Comparison of ENCODE assay signal across 21 cellular contexts in the genomic region with DNA sequence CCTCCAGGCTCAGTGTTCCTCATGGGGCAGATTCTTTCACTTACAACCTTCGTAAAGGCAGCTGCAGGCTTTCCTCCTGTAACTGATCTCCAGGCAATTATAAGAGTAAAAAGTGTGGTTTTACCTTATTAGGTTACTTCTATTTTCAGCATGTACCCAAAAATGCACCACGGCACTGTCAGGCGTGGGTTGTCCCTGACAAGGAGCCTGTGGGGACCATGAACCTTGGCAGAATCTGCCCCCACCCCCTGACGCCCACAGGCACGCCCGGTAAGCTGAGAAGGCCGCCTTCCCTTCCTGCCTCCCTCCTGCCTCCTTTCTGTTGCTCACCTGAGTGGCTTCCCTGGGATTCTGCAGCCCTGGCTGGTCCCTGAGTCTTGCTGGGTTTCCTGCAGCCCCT.
"Had no signal": no experiment of that assay in that cellular context is flagged by ENCODE, and none has a peak within 500 bp of the region (broad histone marks: within the 10 kb centered on the region; RNA-seq: fewer than 3 reads in every experiment).

No MANE protein-coding gene starts in this region.

- H3K27me3 ChIP-seq: neutrophil had no signal

- H3K27ac ChIP-seq: epithelial cell of prostate, esophagus muscularis mucosa, gastrocnemius medialis, left ventricle myocardium inferior, neutrophil, stomach, thoracic aorta, transverse colon had no signal

- H3K36me3 ChIP-seq: esophagus muscularis mucosa, gastrocnemius medialis, left ventricle myocardium inferior, neutrophil, stomach, thoracic aorta, transverse colon had no signal

- H3K4me1 ChIP-seq: esophagus muscularis mucosa, gastrocnemius medialis, left ventricle myocardium inferior, stomach, transverse colon had no signal

- DNase-seq: cortex of kidney; effector memory CD4-positive, alpha-beta T cell; gastrocnemius medialis; islet precursor cell; left ventricle myocardium inferior; mesenchymal stem cell; naive thymus-derived CD4-positive, alpha-beta T cell; nephron progenitor cell; posterior cingulate gyrus; right cardiac atrium; small intestine; stimulated activated CD4-positive, alpha-beta T cell treated with anti-CD3 and anti-CD28 coated beads, Interleukin-12 subunit alpha, Interleukin-12 subunit beta, amount 100 ng/mL, for 4 hours; stimulated activated naive CD4-positive, alpha-beta T cell; stomach; transverse colon had no signal

- ATAC-seq: gastrocnemius medialis; naive thymus-derived CD4-positive, alpha-beta T cell; right cardiac atrium had no signal

- H3K36me3 Mint-ChIP-seq: naive thymus-derived CD4-positive, alpha-beta T cell had no signal

- H3K4me3 ChIP-seq: esophagus muscularis mucosa, gastrocnemius medialis, left ventricle myocardium inferior, lung, stomach, thoracic aorta, transverse colon had no signal

- H3K9me3 ChIP-seq: esophagus muscularis mucosa, gastrocnemius medialis, left ventricle myocardium inferior, neutrophil, stomach, thoracic aorta had no signal

- H3K4me1 Mint-ChIP-seq: naive thymus-derived CD4-positive, alpha-beta T cell had no signal

- H3K9me3 Mint-ChIP-seq: nephron progenitor cell had no signal

- FAIRE-seq: endometrium, small intestine had no signal

- H3K4me3 Mint-ChIP-seq: naive thymus-derived CD4-positive, alpha-beta T cell; nephron progenitor cell had no signal

- H3K27ac Mint-ChIP-seq: naive thymus-derived CD4-positive, alpha-beta T cell; nephron progenitor cell had no signal
